31 cellular contexts compared by ENCODE assay signal in genomic region chr16:23188911-23189310, GRCh38. TPM values are rescaled to one million over a fixed set of nuclear protein-coding genes. Genes with fewer than 3 reads are reported as not detected.
"Had no signal": no experiment of that assay in that cellular context is flagged by ENCODE, and none has a peak within 500 bp of the region (broad histone marks: within the 10 kb centered on the region; RNA-seq: fewer than 3 reads in every experiment).

No MANE protein-coding gene starts in this region.

- H3K9me3 ChIP-seq: ovary, psoas muscle, spleen, suprapubic skin, testis, tibial artery, transverse colon, upper lobe of right lung, uterus had no signal

- H3K4me2 ChIP-seq: smooth muscle cell had no signal

- H3K4me1 ChIP-seq: parathyroid adenoma, psoas muscle, spleen, testis, tibial artery, transverse colon, upper lobe of right lung, uterus had no signal

- H3K36me3 ChIP-seq: ovary, spleen, transverse colon, upper lobe of right lung, uterus had no signal

- H3K79me2 ChIP-seq: parathyroid adenoma had no signal

- H3K4me3 ChIP-seq: ovary, psoas muscle, skin epidermis, smooth muscle cell, spleen, suprapubic skin, testis, tibial artery, transverse colon, upper lobe of right lung, uterus had no signal

- H3K27ac ChIP-seq: ovary, parathyroid adenoma, psoas muscle, skin epidermis, spleen, suprapubic skin, testis, tibial artery, transverse colon, upper lobe of right lung, uterus had no signal

- H2AFZ ChIP-seq: parathyroid adenoma had no signal

- H3K9ac ChIP-seq: parathyroid adenoma had no signal

- DNase-seq: naive thymus-derived CD8-positive, alpha-beta T cell; nephron progenitor cell; occipital lobe; ovary; posterior cingulate gyrus; psoas muscle; right cardiac atrium; spleen; stimulated activated CD4-positive, alpha-beta T cell treated with anti-CD3 and anti-CD28 coated beads, Interleukin-12 subunit alpha, Interleukin-12 subunit beta, amount 100 ng/mL, for 4 hours; stimulated activated CD4-positive, alpha-beta T cell treated with anti-CD3 and anti-CD28 coated beads, Interleukin-1b, Interleukin-23, amount 100 ng/mL, for 48 hours; stimulated activated CD4-positive, alpha-beta T cell treated with anti-CD3 and anti-CD28 coated beads, Interleukin-4, amount 100 ng/mL, for 1 hour; stimulated activated CD4-positive, alpha-beta T cell treated with anti-CD3 and anti-CD28 coated beads, Interleukin-4, amount 100 ng/mL, for 4 hours; stimulated activated CD8-positive, alpha-beta memory T cell treated with anti-CD3 and anti-CD28 coated beads, Interleukin-4, amount 100 ng/mL, for 48 hours; stimulated activated naive CD4-positive, alpha-beta T cell; stimulated activated naive CD8-positive, alpha-beta T cell treated with anti-CD3 and anti-CD28 coated beads, Interleukin-15, amount 100 ng/mL, for 72 hours; stimulated activated naive CD8-positive, alpha-beta T cell treated with anti-CD3 and anti-CD28 coated beads, Interleukin-15, Interleukin-2, amounts not matched to agents 100 U/mL and 50 U/mL, for 24 hours; substantia nigra; testis; tibial artery; transverse colon; upper lobe of right lung; uterus had no signal

- H3K27me3 ChIP-seq: ovary, testis, uterus had no signal

RNA-seq across cellular contexts. Expression of gene SCNN1G, which starts 6.4 kb away (rescaled TPM):
- total RNA-seq: naive thymus-derived CD8-positive, alpha-beta T cell; natural killer cell treated with Interleukin-12 subunit alpha and Interleukin-12 subunit beta and Interleukin-15 and Interleukin-18, amount 100 ng/mL, for 72 hours; neural crest cell; osteoblast; psoas muscle; renal cortical epithelial cell; right cardiac atrium; sciatic nerve; smooth muscle cell; spleen had no signal
- polyA plus RNA-seq: naive thymus-derived CD8-positive, alpha-beta T cell; smooth muscle cell had no signal
